ENCODE assay signal across 8 cellular contexts in genomic region chr2:241273552-241273988, GRCh38. TPM values are rescaled to one million over a fixed set of nuclear protein-coding genes. Genes with fewer than 3 reads are reported as not detected.
DNase-seq lines count a peak whose midpoint lies in the region; TF ChIP-seq lines count a peak whose summit lies in the region.

No MANE protein-coding gene starts in this region.

- DNase-seq in Karpas-422 = no peak
- no peak for DNase-seq in mammary epithelial cell
- no peak for DNase-seq in nephron progenitor cell
- no peak for DNase-seq in stimulated activated CD4-positive, alpha-beta T cell treated with anti-CD3 and anti-CD28 coated beads, Interleukin-1b, Interleukin-23, amount 100 ng/mL, for 48 hours
- no peak for DNase-seq in AG08395 (ENCODE audit: low spot score)
- no peak for DNase-seq in stimulated activated CD4-positive, alpha-beta T cell treated with anti-CD3 and anti-CD28 coated beads, Interleukin-4, amount 100 ng/mL, for 4 hours
- DNase-seq in NCI-H1048 (lab: John Stamatoyannopoulos, UW) = no peak

- intact Hi-C loops in mammary epithelial cell (cut with micrococcal nuclease) = loop anchor here (2.0 kb wide), 1 partner anchor 41 kb away; the partner anchor contains the start of genes HDLBP and SEPTIN2

- H3K9me3 ChIP-seq in Karpas-422 (ENCODE audit: low read length) = no peaks in the 10 kb centered on the region
- no peaks in the 10 kb centered on the region for H3K9me3 ChIP-seq in mammary epithelial cell (replicated peaks; ENCODE audit: insufficient read depth, low read length)

- peaks cover 51% of the 10 kb centered on the region for H3K36me3 Mint-ChIP-seq in nephron progenitor cell (ENCODE audit: low read depth)

- no peaks in the 10 kb centered on the region for H3K9me2 ChIP-seq in Karpas-422 (replicated peaks; ENCODE audit: insufficient read depth, low read length)

- TF ChIP-seq CTCF in C4-2B (conservative IDR thresholded peaks at IDR 0.05) (no peak; the same call in 1 of the 2 replicates), mammary epithelial cell (conservative IDR thresholded peaks at IDR 0.05 in 1 of 2, IDR thresholded peaks at IDR 0.05 in 1 of 2; ENCODE audit: extremely low read depth in 1 of 2, insufficient read depth in 1 of 2, low read depth in 1 of 2, low read length in 2 of 2) (no peak), nephron progenitor cell (IDR thresholded peaks at IDR 0.05) (no peak)

- H3K27ac ChIP-seq in C4-2B (peak overlapping the region; percentile 99), Karpas-422 (ENCODE audit: low read length) (no peak overlapping the region), mammary epithelial cell (ENCODE audit: insufficient read depth, low read depth, low read length) (no peak overlapping the region)

- H3K36me3 ChIP-seq in Karpas-422 (ENCODE audit: insufficient read depth, low read length) = no peaks in the 10 kb centered on the region
- no peaks in the 10 kb centered on the region for H3K36me3 ChIP-seq in mammary epithelial cell (ENCODE audit: insufficient read depth, low read length)

- H3K4me3 ChIP-seq in Karpas-422 (ENCODE audit: low read length) (peak overlapping the region; percentile 70; the same call in 1 of the 2 replicates), mammary epithelial cell (replicated peaks in 1 of 3; ENCODE audit: insufficient read depth in 1 of 3, low read depth in 2 of 3, low read length in 3 of 3) (no peak overlapping the region)

- H3K27ac Mint-ChIP-seq in nephron progenitor cell = no peak overlapping the region

- no peak overlapping the region for H3K9ac ChIP-seq in Karpas-422 (ENCODE audit: low read length)
- no peak overlapping the region for H3K9ac ChIP-seq in mammary epithelial cell (ENCODE audit: insufficient read depth, low read length)

- in situ Hi-C loops in mammary epithelial cell (cut with MboI; ENCODE audit: low sequenced_read_pairs in 2 of 2) = no loop called here

- H3K27me3 ChIP-seq in Karpas-422 (ENCODE audit: low read length) (no peaks in the 10 kb centered on the region), mammary epithelial cell (ENCODE audit: insufficient read depth, low read length) (no peaks in the 10 kb centered on the region)

- dilution Hi-C loops in mammary epithelial cell (cut with HindIII; ENCODE audit: low sequenced_read_pairs) = no loop called here

- no peak overlapping the region for H2AFZ ChIP-seq in Karpas-422 (ENCODE audit: low read length)
- no peak overlapping the region for H2AFZ ChIP-seq in mammary epithelial cell (ENCODE audit: low read depth, low read length)

- H3K79me2 ChIP-seq in Karpas-422 (ENCODE audit: low read length) (peaks cover 79% of the 10 kb centered on the region), mammary epithelial cell (ENCODE audit: insufficient read depth, low read length) (peaks cover 98% of the 10 kb centered on the region)

- no TSS peak for BruUV-seq in mammary epithelial cell (replicated peaks; lab: Mats Ljungman, UMichigan)

- H3K4me3 Mint-ChIP-seq in nephron progenitor cell = peak overlapping the region; percentile 80

- CTCF ChIA-PET in mammary epithelial cell (lab: Charles Lee; ENCODE audit: low non-redundant PET) = no interaction called here

- H3K4me1 ChIP-seq in Karpas-422 (ENCODE audit: low read length) = peaks cover 23% of the 10 kb centered on the region
- peaks cover 31% of the 10 kb centered on the region for H3K4me1 ChIP-seq in mammary epithelial cell (ENCODE audit: insufficient read depth, low read length)

- WGBS in mammary epithelial cell (ENCODE audit: low coverage, missing lambda C conversion rate) = 88% methylated on average over 7 of the region's 7 CpGs

- H3K4me2 ChIP-seq in Karpas-422 (ENCODE audit: low read depth, low read length, poor library complexity, severe bottlenecking) (peak overlapping the region; percentile 79), mammary epithelial cell (ENCODE audit: insufficient read depth, low read depth, low read length) (peak overlapping the region; percentile 72)

- H3K27me3 Mint-ChIP-seq in nephron progenitor cell (ENCODE audit: low read depth, poor library complexity) = no peaks in the 10 kb centered on the region

- peaks cover 68% of the 10 kb centered on the region for H4K20me1 ChIP-seq in Karpas-422 (ENCODE audit: insufficient read depth, low read depth, low read length)
- peaks cover 16% of the 10 kb centered on the region for H4K20me1 ChIP-seq in mammary epithelial cell (ENCODE audit: insufficient read depth, low read length)

- H3K4me1 Mint-ChIP-seq in nephron progenitor cell = peaks cover 44% of the 10 kb centered on the region

- peaks cover 35% of the 10 kb centered on the region for H3K9me3 Mint-ChIP-seq in nephron progenitor cell

RNA-seq across cellular contexts. Expression of gene HDLBP, which starts 41.9 kb away (rescaled TPM):
- total RNA-seq in Karpas-422 (2014; rRNA removed; shearing (Covaris generic); ENCODE audit: low replicate concordance) = 141 and 167 TPM in 2 replicates
- 100 to 1,000 TPM; 617 to 628 TPM for total RNA-seq in mammary epithelial cell
- polyA plus RNA-seq in mammary epithelial cell = 360 TPM
- 893 TPM for polyA minus RNA-seq in mammary epithelial cell

RNA-seq across cellular contexts. Expression of gene SEPTIN2, which starts 42.2 kb away (rescaled TPM):
- total RNA-seq in Karpas-422 (2014; rRNA removed; shearing (Covaris generic); ENCODE audit: low replicate concordance) = 208 and 281 TPM in 2 replicates
- total RNA-seq in mammary epithelial cell = 100 to 1,000 TPM; 294 to 300 TPM
- polyA plus RNA-seq in mammary epithelial cell = 223 TPM
- polyA minus RNA-seq in mammary epithelial cell = 528 TPM
